ENCODE assay signal across 9 cellular contexts in the genomic region with DNA sequence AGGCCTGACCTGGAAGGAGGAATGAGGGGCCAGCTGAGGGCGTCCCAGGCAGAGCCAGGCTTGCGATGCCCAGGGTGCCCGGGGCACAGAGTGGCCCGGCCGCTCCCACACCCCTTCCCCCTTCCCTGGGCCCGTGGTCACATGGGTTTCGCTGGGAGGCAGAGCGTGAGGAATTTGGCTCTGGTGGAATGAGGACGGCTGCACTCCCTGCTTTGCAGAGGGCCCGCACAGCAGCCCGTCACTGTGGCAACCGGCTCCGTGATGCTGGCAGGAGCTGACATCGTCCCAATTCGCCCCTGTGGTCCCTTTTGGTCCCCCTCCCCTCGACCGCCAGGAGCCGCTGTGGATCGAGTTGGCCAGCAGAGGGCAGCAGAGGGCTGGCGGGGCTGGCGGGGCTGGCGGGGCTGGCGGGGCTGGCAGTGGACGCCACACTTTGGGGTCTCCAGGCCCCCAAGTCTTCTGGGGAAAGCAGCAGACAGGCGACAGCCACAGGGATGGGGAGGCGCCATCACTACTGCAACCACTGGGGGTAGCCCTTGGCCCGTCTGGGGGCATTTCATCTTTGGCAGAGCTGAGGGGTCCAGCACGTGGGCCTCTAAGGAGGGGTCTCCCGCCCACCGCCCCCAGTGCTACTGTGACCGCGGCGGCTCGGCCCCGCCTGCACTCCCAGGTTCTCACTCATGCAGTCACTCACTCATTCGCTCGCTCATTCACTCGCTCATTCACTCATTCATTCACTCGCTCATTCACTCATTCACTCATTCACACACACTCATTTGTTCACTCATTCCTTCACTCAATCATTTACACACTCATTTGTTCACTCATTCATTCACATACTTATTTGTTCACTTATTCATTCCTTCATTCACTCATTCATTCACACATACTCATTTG. TPM values are rescaled to one million over a fixed set of nuclear protein-coding genes. Genes with fewer than 3 reads are reported as not detected.
DNase-seq lines count a peak whose midpoint lies in the region; ATAC-seq, FAIRE-seq and TF ChIP-seq lines count a peak whose summit lies in the region.
"Had no signal": no experiment of that assay in that cellular context is flagged by ENCODE, and none has a peak within 500 bp of the region (broad histone marks: within the 10 kb centered on the region; RNA-seq: fewer than 3 reads in every experiment).

No MANE protein-coding gene starts in this region.

- H2AFZ ChIP-seq in parathyroid adenoma = peak overlapping the region; percentile 38

- H3K4me2 ChIP-seq in parathyroid adenoma (ENCODE audit: low read length) = no peak overlapping the region

- TF ChIP-seq CTCF in parathyroid adenoma (IDR thresholded peaks at IDR 0.05) = peak; percentile 92

- H3K4me1 ChIP-seq in parathyroid adenoma = peaks cover 6% of the 10 kb centered on the region

- no peak for ATAC-seq in HG02610 (IDR thresholded peaks at IDR 0.05; ENCODE audit: unreplicated experiment)

- no peaks in the 10 kb centered on the region for H3K79me2 ChIP-seq in parathyroid adenoma

- no peak overlapping the region for H3K4me3 ChIP-seq in parathyroid adenoma (ENCODE audit: low read depth, low read length)

- H3K27me3 ChIP-seq in parathyroid adenoma (ENCODE audit: control insufficient read depth, insufficient read depth, low read length) = no peaks in the 10 kb centered on the region

- no peak overlapping the region for H3K9ac ChIP-seq in parathyroid adenoma

- no peaks in the 10 kb centered on the region for H3K9me3 ChIP-seq in parathyroid adenoma (ENCODE audit: control insufficient read depth, low read length)

- no peak overlapping the region for H3K27ac ChIP-seq in parathyroid adenoma

- no peak for FAIRE-seq in frontal cortex (lab: Jason Lieb, UNC)
- FAIRE-seq: G401.6 had no signal

- no peaks in the 10 kb centered on the region for H3K36me3 ChIP-seq in parathyroid adenoma (ENCODE audit: control insufficient read depth, insufficient read depth, low read length)

- peak; percentile 52 for DNase-seq in NCI-H345 (lab: John Stamatoyannopoulos, UW)
- DNase-seq in NCI-H345 treated with DMSO at 0.1 percent for 48 hours (lab: John Stamatoyannopoulos, UW; ENCODE audit: unreplicated experiment) = no peak
- peak; percentile 82 for DNase-seq in NCI-H2227 (lab: John Stamatoyannopoulos, UW; ENCODE audit: unreplicated experiment)
- DNase-seq in activated T-cell treated with anti-CD3 and anti-CD28 coated beads, Interleukin-2, amount 50 U/mL, for 48 hours = peak; percentile 38 to 52
- peak; percentile 52 to 65 for DNase-seq in frontal cortex (ENCODE audit: low spot score in 2 of 2)
- DNase-seq in MV-4-11 (lab: John Stamatoyannopoulos, UW) = no peak

RNA-seq across cellular contexts. Expression of gene BHLHE23, which starts 49.7 kb away (rescaled TPM):
- total RNA-seq in frontal cortex = not detected

Comparison
In these comparisons a context has a peak if more than half of its experiments do, and no peak if none do; other contexts are left out.
1. DNase-seq: peak in NCI-H345 (single experiment), NCI-H2227 (single experiment), activated T-cell treated with anti-CD3 and anti-CD28 coated beads, Interleukin-2, amount 50 U/mL, for 48 hours (2 of 2) and frontal cortex (2 of 2); none in NCI-H345 treated with DMSO at 0.1 percent for 48 hours (single experiment) and MV-4-11 (single experiment).